2 cellular contexts compared by ENCODE assay signal in genomic region chr2:86066915-86067314, GRCh38.
A peak's percentile ranks its signal among the peaks of the same experiment; 100 is the strongest.
TF ChIP-seq lines count a peak whose summit lies in the region.

No MANE protein-coding gene starts in this region.

TF ChIP-seq in A549, 52 proteins besides CTCF, POLR2A, EP300 and RAD21:
- no peak for TF ChIP-seq TP53 (CRISPR knock-in tag; IDR thresholded peaks at IDR 0.05)
- TF ChIP-seq E2F6 (IDR thresholded peaks at IDR 0.05; ENCODE audit: borderline replicate concordance, low read depth): no peak
- TF ChIP-seq HOXA7 (CRISPR knock-in tag; IDR thresholded peaks at IDR 0.05): no peak
- TF ChIP-seq PBX3 (IDR thresholded peaks at IDR 0.05): no peak
- no peak for TF ChIP-seq CHD4 (IDR thresholded peaks at IDR 0.05; ENCODE audit: borderline replicate concordance)
- no peak for TF ChIP-seq BCL3 (IDR thresholded peaks at IDR 0.05)
- no peak for TF ChIP-seq KDM5A (IDR thresholded peaks at IDR 0.05)
- no peak for TF ChIP-seq MYC (IDR thresholded peaks at IDR 0.05; ENCODE audit: borderline replicate concordance, low read length)
- TF ChIP-seq USF2 (IDR thresholded peaks at IDR 0.05): no peak
- peak; percentile 80 for TF ChIP-seq MAFK (IDR thresholded peaks at IDR 0.05; ENCODE audit: partially characterized antibody)
- TF ChIP-seq ESRRA (IDR thresholded peaks at IDR 0.05; ENCODE audit: borderline replicate concordance, low read length): no peak
- TF ChIP-seq MAZ (IDR thresholded peaks at IDR 0.05; ENCODE audit: borderline replicate concordance, low read depth, low read length): no peak
- TF ChIP-seq NFE2L2 (conservative IDR thresholded peaks at IDR 0.05; ENCODE audit: low read length): 0 out of 2 replicates have a peak, but pooled peaks have one; percentile 23

TF ChIP-seq in IMR-90, 13 proteins besides CTCF, POLR2A, EP300 and RAD21:
- TF ChIP-seq FOS (IDR thresholded peaks at IDR 0.05; ENCODE audit: low read depth, low read length) (no peak), MAFK (IDR thresholded peaks at IDR 0.05; ENCODE audit: low read depth, low read length) (peak; percentile 37; the same call in 1 of the 2 replicates)
